In genomic region chr2:221095381-221095780, GRCh38 we compare ENCODE assay signal across 20 cellular contexts.
DNase-seq lines count a peak whose midpoint lies in the region; ATAC-seq, FAIRE-seq and TF ChIP-seq lines count a peak whose summit lies in the region.
"Had no signal": no experiment of that assay in that cellular context is flagged by ENCODE, and none has a peak within 500 bp of the region (broad histone marks: within the 10 kb centered on the region; RNA-seq: fewer than 3 reads in every experiment).

No MANE protein-coding gene starts in this region.

- H4K20me1 ChIP-seq in astrocyte (ENCODE audit: insufficient read depth, low read length) (no peaks in the 10 kb centered on the region), neural progenitor cell (ENCODE audit: low read depth) (no peaks in the 10 kb centered on the region)
- H4K20me1 ChIP-seq: BLaER1 had no signal

- H3K79me2 ChIP-seq in astrocyte (ENCODE audit: insufficient read depth, low read length) (no peaks in the 10 kb centered on the region), neural progenitor cell (ENCODE audit: low read depth) (no peaks in the 10 kb centered on the region)

- no peak for TF ChIP-seq POLR2A in GM12892 (IDR thresholded peaks at IDR 0.05; ENCODE audit: low read depth, low read length)

- no peaks in the 10 kb centered on the region for H3K27me3 Mint-ChIP-seq in astrocyte (ENCODE audit: low read depth, unreplicated experiment)
- peaks cover 12% of the 10 kb centered on the region for H3K27me3 Mint-ChIP-seq in neural progenitor cell (ENCODE audit: insufficient read depth, low read depth)
- H3K27me3 Mint-ChIP-seq: CD4-positive, CD25-positive, alpha-beta regulatory T cell had no signal

- DNase-seq in DMS79 treated with DMSO at 0.1 percent for 48 hours (lab: John Stamatoyannopoulos, UW) (peak; percentile 10), DMS79 (lab: John Stamatoyannopoulos, UW) (no peak), NCI-H1417 (lab: John Stamatoyannopoulos, UW) (peak in 2 of 3 experiments; percentile 6 to 66), astrocyte (ENCODE audit: low read depth) (peak; percentile 63), neural progenitor cell (ENCODE audit: low spot score) (peak; percentile 49), GM12892 (ENCODE audit: insufficient read length) (no peak)
- DNase-seq: CD4-positive, CD25-positive, alpha-beta regulatory T cell; DMS153; Kasumi-1; NCI-H1092 treated with DMSO at 0.1 percent for 48 hours; NCI-H1694 treated with DMSO at 0.1 percent for 48 hours; NCI-H2171 treated with DMSO at 0.1 percent for 48 hours; NCI-H524 had no signal

- H3K36me3 ChIP-seq in astrocyte (ENCODE audit: insufficient read depth, low read length), result no peaks in the 10 kb centered on the region
- no peaks in the 10 kb centered on the region for H3K36me3 ChIP-seq in neural progenitor cell
- H3K36me3 ChIP-seq: BLaER1 had no signal

- no peak for ATAC-seq in HG03571 (IDR thresholded peaks at IDR 0.05; ENCODE audit: unreplicated experiment)
- ATAC-seq: K562, SK-N-SH treated with all-trans-retinoic acid at 6 μM for 48 hours had no signal

- H3K4me3 ChIP-seq in astrocyte (ENCODE audit: insufficient read depth, low read depth, low read length), result no peak overlapping the region
- no peak overlapping the region for H3K4me3 ChIP-seq in neural progenitor cell
- H3K4me3 ChIP-seq: BLaER1, K562 had no signal

- H3K9ac ChIP-seq in astrocyte (ENCODE audit: low read length), result no peak overlapping the region
- H3K9ac ChIP-seq in neural progenitor cell, result no peak overlapping the region
- H3K9ac ChIP-seq: BLaER1 had no signal

- no peak overlapping the region for H3K4me3 Mint-ChIP-seq in astrocyte (ENCODE audit: unreplicated experiment)
- H3K4me3 Mint-ChIP-seq in neural progenitor cell, result no peak overlapping the region
- H3K4me3 Mint-ChIP-seq: CD4-positive, CD25-positive, alpha-beta regulatory T cell had no signal

- H3K9me3 ChIP-seq in astrocyte (ENCODE audit: insufficient read depth, low read depth, low read length), result no peaks in the 10 kb centered on the region
- H3K9me3 ChIP-seq in neural progenitor cell (ENCODE audit: low read depth), result no peaks in the 10 kb centered on the region

- H3K4me1 ChIP-seq in astrocyte (ENCODE audit: insufficient read depth, low read length), result peaks cover 25% of the 10 kb centered on the region
- H3K4me1 ChIP-seq in neural progenitor cell, result peaks cover 29% of the 10 kb centered on the region
- H3K4me1 ChIP-seq: BLaER1 had no signal

- H3K27me3 ChIP-seq in astrocyte (ENCODE audit: insufficient read depth, low read length) (no peaks in the 10 kb centered on the region), neural progenitor cell (no peaks in the 10 kb centered on the region)
- H3K27me3 ChIP-seq: BLaER1 had no signal

- FAIRE-seq in astrocyte (lab: Jason Lieb, UNC) (no peak), GM12892 (lab: Jason Lieb, UNC) (no peak)
- FAIRE-seq: H54, HTR-8/SVneo, K562 had no signal

- H3K9me3 Mint-ChIP-seq in astrocyte (ENCODE audit: unreplicated experiment) (no peaks in the 10 kb centered on the region), neural progenitor cell (peaks cover 2% of the 10 kb centered on the region)

- no peak overlapping the region for H2AFZ ChIP-seq in astrocyte (ENCODE audit: low read depth, low read length)
- no peak overlapping the region for H2AFZ ChIP-seq in neural progenitor cell (replicated peaks)

- H3K27ac Mint-ChIP-seq in astrocyte (ENCODE audit: unreplicated experiment) (no peak overlapping the region), neural progenitor cell (no peak overlapping the region)
- H3K27ac Mint-ChIP-seq: CD4-positive, CD25-positive, alpha-beta regulatory T cell had no signal

- peaks cover 15% of the 10 kb centered on the region for H3K4me1 Mint-ChIP-seq in astrocyte (ENCODE audit: low read depth, unreplicated experiment)
- H3K4me1 Mint-ChIP-seq in neural progenitor cell, result peaks cover 31% of the 10 kb centered on the region
- H3K4me1 Mint-ChIP-seq: CD4-positive, CD25-positive, alpha-beta regulatory T cell had no signal

- H3K4me2 ChIP-seq in astrocyte (ENCODE audit: low read length) (no peak overlapping the region), neural progenitor cell (peak overlapping the region; percentile 64)
- H3K4me2 ChIP-seq: BLaER1 had no signal

- peaks cover 6% of the 10 kb centered on the region for H3F3A ChIP-seq in neural progenitor cell (ENCODE audit: low read depth)

- H3K36me3 Mint-ChIP-seq in astrocyte (ENCODE audit: low read depth, unreplicated experiment), result no peaks in the 10 kb centered on the region
- no peaks in the 10 kb centered on the region for H3K36me3 Mint-ChIP-seq in neural progenitor cell
- H3K36me3 Mint-ChIP-seq: CD4-positive, CD25-positive, alpha-beta regulatory T cell had no signal

- H3K27ac ChIP-seq in astrocyte (ENCODE audit: low read depth, low read length) (no peak overlapping the region), neural progenitor cell (peak overlapping the region; percentile 23)
- H3K27ac ChIP-seq: 22Rv1, BLaER1 had no signal

- TF ChIP-seq CTCF in astrocyte (IDR thresholded peaks at IDR 0.05; ENCODE audit: insufficient read depth, low read depth, low read length) (no peak), neural progenitor cell (IDR thresholded peaks at IDR 0.05) (no peak)

Comparison
In these comparisons a context has a peak if more than half of its experiments do, and no peak if none do; other contexts are left out.
1. DNase-seq: peak in DMS79 treated with DMSO at 0.1 percent for 48 hours (single experiment), NCI-H1417 (2 of 3), astrocyte (single experiment) and neural progenitor cell (single experiment); none in DMS79 (single experiment) and GM12892 (single experiment).